In genomic region chr15:90401499-90401898, GRCh38 we compare ENCODE assay signal across 8 cellular contexts. TPM values are rescaled to one million over a fixed set of nuclear protein-coding genes. Genes with fewer than 3 reads are reported as not detected.
DNase-seq lines count a peak whose midpoint lies in the region; ATAC-seq and TF ChIP-seq lines count a peak whose summit lies in the region.

No MANE protein-coding gene starts in this region.

- H3K4me1 ChIP-seq in SJSA1 (replicated peaks), result peaks cover 44% of the 10 kb centered on the region
- H3K4me1 ChIP-seq in skeletal muscle satellite cell (ENCODE audit: control insufficient read depth, insufficient read depth, low read length), result peaks cover 67% of the 10 kb centered on the region

- TF ChIP-seq CTCF in HL-60 (IDR thresholded peaks at IDR 0.05; ENCODE audit: insufficient read depth, low read length) (no peak), fibroblast of pulmonary artery (IDR thresholded peaks at IDR 0.05; ENCODE audit: low read length, missing control alignments) (no peak), foreskin fibroblast (IDR thresholded peaks at IDR 0.05; ENCODE audit: low read depth, low read length) (no peak)

- peak overlapping the region; percentile 75 for H3K9ac ChIP-seq in skeletal muscle satellite cell (ENCODE audit: low read depth, low read length)

- peak overlapping the region; percentile 74 for H3K4me2 ChIP-seq in skeletal muscle satellite cell (ENCODE audit: low read length)

- DNase-seq in HL-60 (ENCODE audit: low read depth in 1 of 2, low spot score in 1 of 2) (no peak), SJSA1 (ENCODE audit: low read depth in 1 of 2, low spot score in 2 of 2) (no peak), fibroblast of pulmonary artery (ENCODE audit: low read depth) (no peak), foreskin fibroblast (no peak), NCI-H345 treated with DMSO at 0.1 percent for 48 hours (lab: John Stamatoyannopoulos, UW; ENCODE audit: unreplicated experiment) (no peak)

- H3K36me3 ChIP-seq in SJSA1 (peaks cover 1% of the 10 kb centered on the region), skeletal muscle satellite cell (ENCODE audit: insufficient read depth, low read length) (no peaks in the 10 kb centered on the region)

- ATAC-seq in HG02798 (IDR thresholded peaks at IDR 0.05; ENCODE audit: poor library complexity, unreplicated experiment) (no peak), GM19467 (IDR thresholded peaks at IDR 0.05; ENCODE audit: unreplicated experiment) (no peak)

- H3K27ac ChIP-seq in HL-60 (replicated peaks) (peak overlapping the region; percentile 86), SJSA1 (peak overlapping the region; percentile 79)

- H3K9me3 ChIP-seq in SJSA1 (replicated peaks) (no peaks in the 10 kb centered on the region), skeletal muscle satellite cell (replicated peaks; ENCODE audit: low read length) (no peaks in the 10 kb centered on the region)

- no peak overlapping the region for H3K4me3 ChIP-seq in HL-60 (replicated peaks; ENCODE audit: insufficient read depth, low read length)
- no peak overlapping the region for H3K4me3 ChIP-seq in SJSA1
- peak overlapping the region; percentile 17 for H3K4me3 ChIP-seq in fibroblast of pulmonary artery (replicated peaks; ENCODE audit: low read depth, low read length)
- peak overlapping the region; percentile 49 for H3K4me3 ChIP-seq in skeletal muscle satellite cell (ENCODE audit: low read length)
- no peak overlapping the region for H3K4me3 ChIP-seq in foreskin fibroblast (ENCODE audit: low read depth in 1 of 2, low read length in 2 of 2)

- H3K27me3 ChIP-seq in HL-60 (ENCODE audit: insufficient read depth, poor library complexity, severe bottlenecking) (no peaks in the 10 kb centered on the region), SJSA1 (replicated peaks) (no peaks in the 10 kb centered on the region), skeletal muscle satellite cell (ENCODE audit: control insufficient read depth, insufficient read depth, low read length) (no peaks in the 10 kb centered on the region)

RNA-seq across cellular contexts. Expression of gene IQGAP1, which starts 13.5 kb away (rescaled TPM):
- total RNA-seq in SJSA1 (2014; rRNA removed; shearing (Covaris generic)), result 163 and 235 TPM in 2 replicates
- 151 and 176 TPM in 2 replicates for total RNA-seq in skeletal muscle satellite cell (2012; rRNA removed)

RNA-seq across cellular contexts. Expression of gene ZNF774, which starts 49.4 kb away (rescaled TPM):
- total RNA-seq in SJSA1 (2014; rRNA removed; shearing (Covaris generic)), result 0.66 and 4.1 TPM in 2 replicates
- 0.87 and 1.0 TPM in 2 replicates for total RNA-seq in skeletal muscle satellite cell (2012; rRNA removed)

Comparison
In these comparisons a context has a peak if more than half of its experiments do, and no peak if none do; other contexts are left out.
1. H3K4me3 ChIP-seq: peak in fibroblast of pulmonary artery (single experiment) and skeletal muscle satellite cell (single experiment); none in HL-60 (single experiment), SJSA1 (single experiment) and foreskin fibroblast (0 of 2).